ENCODE assay signal across 1 cellular context in genomic region chr17:78377858-78378224, GRCh38.
A peak's percentile ranks its signal among the peaks of the same experiment; 100 is the strongest.
TF ChIP-seq lines count a peak whose summit lies in the region.

No MANE protein-coding gene starts in this region.

TF ChIP-seq in HepG2, 621 proteins besides CTCF, POLR2A, EP300 and RAD21 (continued from another document and continues in another):
- TF ChIP-seq IKZF1 (IDR thresholded peaks at IDR 0.05) (no peak), ZNF75D (CRISPR knock-in tag; IDR thresholded peaks at IDR 0.05; ENCODE audit: borderline replicate concordance) (no peak), ZNF121 (CRISPR knock-in tag; IDR thresholded peaks at IDR 0.05) (peak; percentile 97), DRAP1 (CRISPR knock-in tag; IDR thresholded peaks at IDR 0.05) (no peak), HHEX (CRISPR knock-in tag; IDR thresholded peaks at IDR 0.05) (no peak), TERF1 (CRISPR knock-in tag; IDR thresholded peaks at IDR 0.05) (no peak), NCOA5 (CRISPR knock-in tag; IDR thresholded peaks at IDR 0.05) (no peak), MTERF4 (CRISPR knock-in tag; IDR thresholded peaks at IDR 0.05) (no peak), HMG20A (CRISPR knock-in tag; IDR thresholded peaks at IDR 0.05; ENCODE audit: borderline replicate concordance) (no peak), GABPA (IDR thresholded peaks at IDR 0.05; ENCODE audit: low read depth, low read length) (no peak), GABPA (CRISPR knock-in tag; IDR thresholded peaks at IDR 0.05; ENCODE audit: low read depth) (no peak), EHMT2 (IDR thresholded peaks at IDR 0.05; ENCODE audit: borderline replicate concordance, low read depth, low read length) (no peak), MZF1 (CRISPR knock-in tag; IDR thresholded peaks at IDR 0.05; ENCODE audit: borderline replicate concordance) (no peak), RELA (CRISPR knock-in tag; IDR thresholded peaks at IDR 0.05) (no peak), ZNF282 (IDR thresholded peaks at IDR 0.05; ENCODE audit: partially characterized antibody) (no peak), THYN1 (CRISPR knock-in tag; IDR thresholded peaks at IDR 0.05; ENCODE audit: borderline replicate concordance, low read depth) (no peak), ARID2 (CRISPR knock-in tag; IDR thresholded peaks at IDR 0.05; ENCODE audit: borderline replicate concordance) (no peak), ZFYVE20 (CRISPR knock-in tag; IDR thresholded peaks at IDR 0.05; ENCODE audit: borderline replicate concordance, low read depth) (peak; percentile 38; the same call in 1 of the 2 replicates), ZNF724P (CRISPR knock-in tag; IDR thresholded peaks at IDR 0.05; ENCODE audit: borderline replicate concordance) (0 out of 2 replicates have a peak, but pooled peaks have one; percentile 1), ISL2 (CRISPR knock-in tag; IDR thresholded peaks at IDR 0.05) (0 out of 2 replicates have a peak, but pooled peaks have one; percentile 9), TEF (CRISPR knock-in tag; IDR thresholded peaks at IDR 0.05) (no peak), ZNF160 (CRISPR knock-in tag; IDR thresholded peaks at IDR 0.05) (no peak), SOX6 (IDR thresholded peaks at IDR 0.05) (no peak), SOX6 (CRISPR knock-in tag; IDR thresholded peaks at IDR 0.05) (no peak), SNAPC4 (CRISPR knock-in tag; IDR thresholded peaks at IDR 0.05) (no peak), MBD4 (IDR thresholded peaks at IDR 0.05; ENCODE audit: borderline replicate concordance, low read length) (no peak), ZNF205 (CRISPR knock-in tag; IDR thresholded peaks at IDR 0.05) (no peak), ASH2L (IDR thresholded peaks at IDR 0.05; ENCODE audit: insufficient read length, low read depth, low read length) (no peak), ZNF235 (CRISPR knock-in tag; IDR thresholded peaks at IDR 0.05; ENCODE audit: borderline replicate concordance) (no peak), SKI (IDR thresholded peaks at IDR 0.05; ENCODE audit: partially characterized antibody) (no peak), ADNP (CRISPR knock-in tag; IDR thresholded peaks at IDR 0.05) (0 out of 2 replicates have a peak, but pooled peaks have one; percentile 13), ZBTB38 (CRISPR knock-in tag; IDR thresholded peaks at IDR 0.05) (no peak), ATF7 (IDR thresholded peaks at IDR 0.05) (no peak), ATF7 (CRISPR knock-in tag; IDR thresholded peaks at IDR 0.05) (no peak), SIX1 (CRISPR knock-in tag; IDR thresholded peaks at IDR 0.05; ENCODE audit: borderline replicate concordance) (no peak), ZNF616 (CRISPR knock-in tag; IDR thresholded peaks at IDR 0.05; ENCODE audit: low read depth) (no peak), ZNF629 (CRISPR knock-in tag; conservative IDR thresholded peaks at IDR 0.05) (no peak), PHB2 (IDR thresholded peaks at IDR 0.05; ENCODE audit: partially characterized antibody) (no peak), HOXD1 (CRISPR knock-in tag; IDR thresholded peaks at IDR 0.05) (no peak), ZNF362 (CRISPR knock-in tag; IDR thresholded peaks at IDR 0.05; ENCODE audit: borderline replicate concordance) (no peak)
- TF ChIP-seq, protein P1, sequence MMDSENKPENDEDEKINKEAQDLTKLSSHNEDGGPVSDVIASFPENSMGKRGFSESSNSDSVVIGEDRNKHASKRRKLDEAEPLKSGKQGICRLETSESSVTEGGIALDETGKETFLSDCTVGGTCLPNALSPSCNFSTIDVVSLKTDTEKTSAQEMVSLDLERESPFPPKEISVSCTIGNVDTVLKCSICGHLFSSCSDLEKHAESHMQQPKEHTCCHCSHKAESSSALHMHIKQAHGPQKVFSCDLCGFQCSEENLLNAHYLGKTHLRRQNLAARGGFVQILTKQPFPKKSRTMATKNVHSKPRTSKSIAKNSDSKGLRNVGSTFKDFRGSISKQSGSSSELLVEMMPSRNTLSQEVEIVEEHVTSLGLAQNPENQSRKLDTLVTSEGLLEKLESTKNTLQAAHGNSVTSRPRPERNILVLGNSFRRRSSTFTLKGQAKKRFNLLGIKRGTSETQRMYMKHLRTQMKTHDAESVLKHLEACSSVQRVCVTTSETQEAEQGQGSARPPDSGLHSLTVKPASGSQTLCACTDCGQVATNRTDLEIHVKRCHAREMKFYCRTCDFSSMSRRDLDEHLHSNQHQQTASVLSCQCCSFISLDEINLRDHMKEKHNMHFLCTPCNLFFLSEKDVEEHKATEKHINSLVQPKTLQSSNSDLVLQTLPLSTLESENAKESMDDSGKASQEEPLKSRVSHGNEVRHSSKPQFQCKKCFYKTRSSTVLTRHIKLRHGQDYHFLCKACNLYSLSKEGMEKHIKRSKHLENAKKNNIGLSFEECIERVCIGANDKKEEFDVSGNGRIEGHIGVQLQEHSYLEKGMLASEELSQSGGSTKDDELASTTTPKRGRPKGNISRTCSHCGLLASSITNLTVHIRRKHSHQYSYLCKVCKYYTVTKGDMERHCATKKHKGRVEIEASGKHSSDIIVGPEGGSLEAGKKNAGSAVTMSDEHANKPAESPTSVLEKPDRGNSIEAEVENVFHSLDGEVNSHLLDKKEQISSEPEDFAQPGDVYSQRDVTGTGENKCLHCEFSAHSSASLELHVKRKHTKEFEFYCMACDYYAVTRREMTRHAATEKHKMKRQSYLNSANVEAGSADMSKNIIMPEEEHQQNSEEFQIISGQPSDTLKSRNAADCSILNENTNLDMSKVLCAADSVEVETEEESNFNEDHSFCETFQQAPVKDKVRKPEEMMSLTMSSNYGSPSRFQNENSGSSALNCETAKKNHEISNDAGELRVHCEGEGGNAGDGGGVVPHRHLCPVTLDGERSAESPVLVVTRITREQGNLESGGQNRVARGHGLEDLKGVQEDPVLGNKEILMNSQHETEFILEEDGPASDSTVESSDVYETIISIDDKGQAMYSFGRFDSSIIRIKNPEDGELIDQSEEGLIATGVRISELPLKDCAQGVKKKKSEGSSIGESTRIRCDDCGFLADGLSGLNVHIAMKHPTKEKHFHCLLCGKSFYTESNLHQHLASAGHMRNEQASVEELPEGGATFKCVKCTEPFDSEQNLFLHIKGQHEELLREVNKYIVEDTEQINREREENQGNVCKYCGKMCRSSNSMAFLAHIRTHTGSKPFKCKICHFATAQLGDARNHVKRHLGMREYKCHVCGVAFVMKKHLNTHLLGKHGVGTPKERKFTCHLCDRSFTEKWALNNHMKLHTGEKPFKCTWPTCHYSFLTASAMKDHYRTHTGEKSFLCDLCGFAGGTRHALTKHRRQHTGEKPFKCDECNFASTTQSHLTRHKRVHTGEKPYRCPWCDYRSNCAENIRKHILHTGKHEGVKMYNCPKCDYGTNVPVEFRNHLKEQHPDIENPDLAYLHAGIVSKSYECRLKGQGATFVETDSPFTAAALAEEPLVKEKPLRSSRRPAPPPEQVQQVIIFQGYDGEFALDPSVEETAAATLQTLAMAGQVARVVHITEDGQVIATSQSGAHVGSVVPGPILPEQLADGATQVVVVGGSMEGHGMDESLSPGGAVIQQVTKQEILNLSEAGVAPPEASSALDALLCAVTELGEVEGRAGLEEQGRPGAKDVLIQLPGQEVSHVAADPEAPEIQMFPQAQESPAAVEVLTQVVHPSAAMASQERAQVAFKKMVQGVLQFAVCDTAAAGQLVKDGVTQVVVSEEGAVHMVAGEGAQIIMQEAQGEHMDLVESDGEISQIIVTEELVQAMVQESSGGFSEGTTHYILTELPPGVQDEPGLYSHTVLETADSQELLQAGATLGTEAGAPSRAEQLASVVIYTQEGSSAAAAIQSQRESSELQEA (CRISPR knock-in tag; IDR thresholded peaks at IDR 0.05; ENCODE audit: not compliant biosample characterization) = no peak
- TF ChIP-seq, protein P2, sequence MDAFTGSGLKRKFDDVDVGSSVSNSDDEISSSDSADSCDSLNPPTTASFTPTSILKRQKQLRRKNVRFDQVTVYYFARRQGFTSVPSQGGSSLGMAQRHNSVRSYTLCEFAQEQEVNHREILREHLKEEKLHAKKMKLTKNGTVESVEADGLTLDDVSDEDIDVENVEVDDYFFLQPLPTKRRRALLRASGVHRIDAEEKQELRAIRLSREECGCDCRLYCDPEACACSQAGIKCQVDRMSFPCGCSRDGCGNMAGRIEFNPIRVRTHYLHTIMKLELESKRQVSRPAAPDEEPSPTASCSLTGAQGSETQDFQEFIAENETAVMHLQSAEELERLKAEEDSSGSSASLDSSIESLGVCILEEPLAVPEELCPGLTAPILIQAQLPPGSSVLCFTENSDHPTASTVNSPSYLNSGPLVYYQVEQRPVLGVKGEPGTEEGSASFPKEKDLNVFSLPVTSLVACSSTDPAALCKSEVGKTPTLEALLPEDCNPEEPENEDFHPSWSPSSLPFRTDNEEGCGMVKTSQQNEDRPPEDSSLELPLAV (CRISPR knock-in tag; conservative IDR thresholded peaks at IDR 0.05; ENCODE audit: low read depth) = no peak
- TF ChIP-seq, protein P3, sequence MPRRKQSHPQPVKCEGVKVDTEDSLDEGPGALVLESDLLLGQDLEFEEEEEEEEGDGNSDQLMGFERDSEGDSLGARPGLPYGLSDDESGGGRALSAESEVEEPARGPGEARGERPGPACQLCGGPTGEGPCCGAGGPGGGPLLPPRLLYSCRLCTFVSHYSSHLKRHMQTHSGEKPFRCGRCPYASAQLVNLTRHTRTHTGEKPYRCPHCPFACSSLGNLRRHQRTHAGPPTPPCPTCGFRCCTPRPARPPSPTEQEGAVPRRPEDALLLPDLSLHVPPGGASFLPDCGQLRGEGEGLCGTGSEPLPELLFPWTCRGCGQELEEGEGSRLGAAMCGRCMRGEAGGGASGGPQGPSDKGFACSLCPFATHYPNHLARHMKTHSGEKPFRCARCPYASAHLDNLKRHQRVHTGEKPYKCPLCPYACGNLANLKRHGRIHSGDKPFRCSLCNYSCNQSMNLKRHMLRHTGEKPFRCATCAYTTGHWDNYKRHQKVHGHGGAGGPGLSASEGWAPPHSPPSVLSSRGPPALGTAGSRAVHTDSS (CRISPR knock-in tag; conservative IDR thresholded peaks at IDR 0.05) = no peak
- TF ChIP-seq, protein P4, sequence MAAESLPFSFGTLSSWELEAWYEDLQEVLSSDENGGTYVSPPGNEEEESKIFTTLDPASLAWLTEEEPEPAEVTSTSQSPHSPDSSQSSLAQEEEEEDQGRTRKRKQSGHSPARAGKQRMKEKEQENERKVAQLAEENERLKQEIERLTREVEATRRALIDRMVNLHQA (CRISPR knock-in tag; IDR thresholded peaks at IDR 0.05) = no peak
